ENCODE assay signal across 12 cellular contexts in the genomic region with DNA sequence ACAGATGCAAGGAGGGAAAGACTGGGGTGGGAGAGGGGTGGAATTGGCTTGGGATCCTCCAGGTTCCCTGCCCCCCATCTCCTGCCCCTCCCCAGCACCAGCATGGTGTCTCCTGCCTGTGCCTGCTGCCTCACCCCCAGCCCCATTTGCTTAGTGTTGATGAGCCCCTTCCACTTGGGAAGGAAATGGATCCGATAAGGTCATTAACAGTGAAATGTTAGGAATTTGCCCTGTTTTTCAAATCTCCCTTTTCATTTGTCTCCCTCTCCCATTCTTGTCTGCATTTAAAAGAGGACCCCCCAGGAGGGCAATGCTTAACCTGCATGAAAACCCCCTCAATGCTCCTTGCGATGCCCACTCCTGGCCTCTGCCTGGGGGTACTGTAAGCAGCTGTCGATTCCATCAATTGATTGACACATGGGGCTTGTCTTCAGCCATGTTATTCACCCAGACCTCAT. TPM values are rescaled to one million over a fixed set of nuclear protein-coding genes. Genes with fewer than 3 reads are reported as not detected.
DNase-seq lines count a peak whose midpoint lies in the region; ATAC-seq and TF ChIP-seq lines count a peak whose summit lies in the region.
"Had no signal": no experiment of that assay in that cellular context is flagged by ENCODE, and none has a peak within 500 bp of the region (broad histone marks: within the 10 kb centered on the region; RNA-seq: fewer than 3 reads in every experiment).

No MANE protein-coding gene starts in this region.

- H3K27ac ChIP-seq in mammary epithelial cell (ENCODE audit: insufficient read depth, low read depth, low read length) = no peak overlapping the region
- H3K27ac ChIP-seq in coronary artery = peak overlapping the region; percentile 86 to 93
- H3K27ac ChIP-seq in thyroid gland = peak overlapping the region; percentile 88 to 99 (median 92)

- 39% methylated on average over 2 of the region's 3 CpGs for WGBS in mammary epithelial cell (ENCODE audit: low coverage, missing lambda C conversion rate)
- WGBS in thyroid gland, 2 donors = 79 to 80% methylated on average over 3 of the region's 3 CpGs

- H3K9me3 ChIP-seq in mammary epithelial cell (replicated peaks; ENCODE audit: insufficient read depth, low read length) = no peaks in the 10 kb centered on the region
- H3K9me3 ChIP-seq in thyroid gland = no peaks in the 10 kb centered on the region

- DNase-seq in MCF 10A (ENCODE audit: unreplicated experiment) (no peak), mammary epithelial cell (no peak), coronary artery (ENCODE audit: low spot score) (no peak), memory B cell (ENCODE audit: low spot score in 2 of 2) (no peak), thyroid gland (no peak)
- DNase-seq in stimulated activated naive CD8-positive, alpha-beta T cell treated with anti-CD3 and anti-CD28 coated beads, Interleukin-15, amount 100 ng/mL, for 72 hours = no peak
- DNase-seq: activated CD8-positive, alpha-beta memory T cell treated with anti-CD3 and anti-CD28 coated beads, Interleukin-2, amount 50 U/mL, for 4 hours; foreskin melanocyte; nucleus accumbens had no signal

- H3K36me3 Mint-ChIP-seq in MCF 10A (ENCODE audit: insufficient read depth, unreplicated experiment) = peaks cover 33% of the 10 kb centered on the region
- peaks cover 5% of the 10 kb centered on the region for H3K36me3 Mint-ChIP-seq in memory B cell

- H3K27me3 Mint-ChIP-seq in MCF 10A (ENCODE audit: insufficient read depth, unreplicated experiment) = no peaks in the 10 kb centered on the region
- H3K27me3 Mint-ChIP-seq in memory B cell = no peaks in the 10 kb centered on the region
- no peaks in the 10 kb centered on the region for H3K27me3 Mint-ChIP-seq in stimulated activated naive CD8-positive, alpha-beta T cell treated with anti-CD3 and anti-CD28 coated beads, Interleukin-15, amount 100 ng/mL, for 72 hours

- BruUV-seq in MCF 10A (replicated peaks; lab: Mats Ljungman, UMichigan) (no TSS peak), mammary epithelial cell (replicated peaks; lab: Mats Ljungman, UMichigan) (no TSS peak)

- POLR2A ChIA-PET in MCF 10A (lab: Yijun Ruan, JAX) = no interaction called here

- no peaks in the 10 kb centered on the region for H3K36me3 ChIP-seq in mammary epithelial cell (ENCODE audit: insufficient read depth, low read length)
- no peaks in the 10 kb centered on the region for H3K36me3 ChIP-seq in thyroid gland

- H3K4me1 Mint-ChIP-seq in MCF 10A (ENCODE audit: insufficient read depth, unreplicated experiment) (peaks cover 56% of the 10 kb centered on the region), memory B cell (peaks cover 33% of the 10 kb centered on the region)
- H3K4me1 Mint-ChIP-seq in stimulated activated naive CD8-positive, alpha-beta T cell treated with anti-CD3 and anti-CD28 coated beads, Interleukin-15, amount 100 ng/mL, for 72 hours = peaks cover 83% of the 10 kb centered on the region

- H3K4me3 ChIP-seq in mammary epithelial cell (replicated peaks in 1 of 3; ENCODE audit: insufficient read depth in 1 of 3, low read depth in 2 of 3, low read length in 3 of 3) (no peak overlapping the region), coronary artery (no peak overlapping the region), thyroid gland (replicated peaks in 1 of 3) (no peak overlapping the region)

- H3K9me3 Mint-ChIP-seq in MCF 10A (ENCODE audit: unreplicated experiment) = no peaks in the 10 kb centered on the region
- H3K9me3 Mint-ChIP-seq in memory B cell = no peaks in the 10 kb centered on the region
- H3K9me3 Mint-ChIP-seq in stimulated activated naive CD8-positive, alpha-beta T cell treated with anti-CD3 and anti-CD28 coated beads, Interleukin-15, amount 100 ng/mL, for 72 hours = no peaks in the 10 kb centered on the region

- no peak overlapping the region for H3K4me2 ChIP-seq in mammary epithelial cell (ENCODE audit: insufficient read depth, low read depth, low read length)

- dilution Hi-C loops in mammary epithelial cell (cut with HindIII; ENCODE audit: low sequenced_read_pairs) = no loop called here

- no peak overlapping the region for H2AFZ ChIP-seq in mammary epithelial cell (ENCODE audit: low read depth, low read length)

- TF ChIP-seq CTCF in MCF 10A (IDR thresholded peaks at IDR 0.05; ENCODE audit: unreplicated experiment) (no peak), mammary epithelial cell (conservative IDR thresholded peaks at IDR 0.05 in 1 of 2, IDR thresholded peaks at IDR 0.05 in 1 of 2; ENCODE audit: extremely low read depth in 1 of 2, insufficient read depth in 1 of 2, low read depth in 1 of 2, low read length in 2 of 2) (no peak), coronary artery (IDR thresholded peaks at IDR 0.05) (no peak), thyroid gland (IDR thresholded peaks at IDR 0.05) (no peak)

- CTCF ChIA-PET in MCF 10A (lab: Yijun Ruan, JAX) = no interaction called here
- CTCF ChIA-PET in mammary epithelial cell (lab: Charles Lee; ENCODE audit: low non-redundant PET) = no interaction called here

- ATAC-seq in memory B cell (ENCODE audit: low read depth) = no peak
- no peak for ATAC-seq in HG02610 (IDR thresholded peaks at IDR 0.05; ENCODE audit: unreplicated experiment)
- no peak for ATAC-seq in stimulated activated naive CD8-positive, alpha-beta T cell treated with anti-CD3 and anti-CD28 coated beads, Interleukin-15, amount 100 ng/mL, for 72 hours
- ATAC-seq in HG03175 (IDR thresholded peaks at IDR 0.05; ENCODE audit: unreplicated experiment) = no peak
- ATAC-seq: HCT116 had no signal

- TF ChIP-seq POLR2A in thyroid gland (IDR thresholded peaks at IDR 0.05) = no peak

- H3K79me2 ChIP-seq in mammary epithelial cell (ENCODE audit: insufficient read depth, low read length) = peaks cover 98% of the 10 kb centered on the region

- H3K9ac ChIP-seq in mammary epithelial cell (ENCODE audit: insufficient read depth, low read length) = no peak overlapping the region

- peaks cover 56% of the 10 kb centered on the region for H3K4me1 ChIP-seq in mammary epithelial cell (ENCODE audit: insufficient read depth, low read length)
- H3K4me1 ChIP-seq in thyroid gland = peaks cover 60 to 90% of the 10 kb centered on the region in 2 donors

- H3K27ac Mint-ChIP-seq in MCF 10A (ENCODE audit: low read depth, unreplicated experiment) (peak overlapping the region; percentile 88), memory B cell (peak overlapping the region; percentile 17)
- peak overlapping the region in 1 of 2 donors; percentile 74 for H3K27ac Mint-ChIP-seq in stimulated activated naive CD8-positive, alpha-beta T cell treated with anti-CD3 and anti-CD28 coated beads, Interleukin-15, amount 100 ng/mL, for 72 hours

- H3K4me3 Mint-ChIP-seq in MCF 10A (ENCODE audit: unreplicated experiment) = no peak overlapping the region
- H3K4me3 Mint-ChIP-seq in memory B cell = no peak overlapping the region
- H3K4me3 Mint-ChIP-seq in stimulated activated naive CD8-positive, alpha-beta T cell treated with anti-CD3 and anti-CD28 coated beads, Interleukin-15, amount 100 ng/mL, for 72 hours = no peak overlapping the region

- in situ Hi-C loops in mammary epithelial cell (cut with MboI; ENCODE audit: low sequenced_read_pairs in 2 of 2) = loop anchor here in 1 of 2 donors (5.0 kb wide), 1 partner anchor 53 kb away; no protein-coding TSS in a partner anchor

- intact Hi-C loops in MCF 10A (cut with micrococcal nuclease) = loop anchor here (10.0 kb wide), 1 partner anchor 205 kb away; the partner anchor contains the start of gene VPS26A
- intact Hi-C loops in mammary epithelial cell (cut with micrococcal nuclease) = no loop called here
- intact Hi-C loops in thyroid gland (cut with DNase I) = loop anchor here (5.0 kb wide), 1 partner anchor 58 kb away; no protein-coding TSS in a partner anchor

- no peaks in the 10 kb centered on the region for H4K20me1 ChIP-seq in mammary epithelial cell (ENCODE audit: insufficient read depth, low read length)

- H3K27me3 ChIP-seq in mammary epithelial cell (ENCODE audit: insufficient read depth, low read length) = no peaks in the 10 kb centered on the region
- no peaks in the 10 kb centered on the region for H3K27me3 ChIP-seq in thyroid gland

RNA-seq across cellular contexts. Expression of gene HK1, which starts 51.5 kb away (rescaled TPM):
- total RNA-seq in MCF 10A (2022) = 126 and 134 TPM in 2 replicates
- 100 to 1,000 TPM; 115 to 133 TPM for total RNA-seq in mammary epithelial cell
- polyA plus RNA-seq in mammary epithelial cell = 95.9 TPM
- 256 TPM for polyA minus RNA-seq in mammary epithelial cell
- 100 to 1,000 TPM; 106 to 231 (median 189) TPM for total RNA-seq in thyroid gland
